In the genomic region with DNA sequence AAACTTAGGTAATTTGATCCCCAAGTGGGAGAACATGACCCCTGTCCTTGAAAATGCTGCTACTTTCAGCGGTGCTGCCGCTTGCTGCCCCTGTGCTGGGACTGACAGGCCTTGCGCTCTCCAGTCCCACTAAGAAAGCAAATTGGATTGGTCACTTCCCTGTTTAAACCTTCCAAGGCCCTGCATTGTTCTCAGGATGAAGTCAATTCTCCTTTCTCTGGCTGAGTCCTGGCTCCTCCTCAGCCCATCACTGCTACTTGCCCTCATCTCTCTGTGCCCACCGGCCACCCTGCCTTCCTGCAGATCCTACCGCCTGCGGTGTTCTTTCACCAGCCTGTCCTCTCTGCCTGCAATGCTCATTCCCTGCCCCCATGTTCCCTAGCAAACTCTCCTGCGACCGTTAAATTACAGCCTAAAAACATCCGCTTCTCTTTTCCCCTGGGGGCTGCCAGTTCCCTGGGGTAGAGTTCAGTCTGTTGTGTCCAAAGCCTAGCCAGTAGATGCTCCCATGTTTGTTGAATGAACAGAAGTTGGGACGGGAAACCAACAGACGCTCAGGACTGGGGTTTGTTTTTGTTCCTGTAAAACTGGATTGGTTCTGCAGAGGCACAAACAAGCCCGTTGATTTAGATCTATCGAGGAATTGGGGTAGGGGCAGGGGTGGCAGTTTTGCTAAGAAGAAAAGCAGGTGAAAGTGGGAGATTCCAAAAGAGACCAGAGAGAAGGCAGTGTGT, we compare ENCODE assay signal across 8 cellular contexts.
DNase-seq lines count a peak whose midpoint lies in the region; ATAC-seq and TF ChIP-seq lines count a peak whose summit lies in the region.

No MANE protein-coding gene starts in this region.

- WGBS in psoas muscle, 3 donors = 54 to 61% (median 56%) methylated on average over 13 of the region's 13 CpGs

- H3K27ac ChIP-seq in ACC112 (ENCODE audit: low read depth, low read length) = peak overlapping the region; percentile 100
- peak overlapping the region; percentile 11 for H3K27ac ChIP-seq in foreskin keratinocyte
- no peak overlapping the region for H3K27ac ChIP-seq in psoas muscle

- peak overlapping the region; percentile 6 for H3K9ac ChIP-seq in NT2/D1 (ENCODE audit: insufficient read length, low read depth)

- H3K36me3 ChIP-seq in ACC112 (ENCODE audit: insufficient read depth, low read length) (no peaks in the 10 kb centered on the region), NT2/D1 (ENCODE audit: insufficient read depth, insufficient read length, low read length) (no peaks in the 10 kb centered on the region), psoas muscle (ENCODE audit: insufficient read depth in 1 of 2, low read depth in 1 of 2) (no peaks in the 10 kb centered on the region)

- ATAC-seq in GM19395 (IDR thresholded peaks at IDR 0.05; ENCODE audit: unreplicated experiment) = peak; percentile 18
- no peak for ATAC-seq in foreskin keratinocyte
- ATAC-seq in psoas muscle = no peak
- ATAC-seq in sciatic nerve = no peak
- ATAC-seq in HG03571 (IDR thresholded peaks at IDR 0.05; ENCODE audit: unreplicated experiment) = no peak

- H3K27me3 ChIP-seq in ACC112 (ENCODE audit: insufficient read depth, low read length) (no peaks in the 10 kb centered on the region), NT2/D1 (ENCODE audit: insufficient read depth, insufficient read length) (no peaks in the 10 kb centered on the region), foreskin keratinocyte (no peaks in the 10 kb centered on the region), psoas muscle (ENCODE audit: insufficient read depth in 3 of 3, low read length in 2 of 3) (no peaks in the 10 kb centered on the region)

- TF ChIP-seq CTCF in foreskin keratinocyte (conservative IDR thresholded peaks at IDR 0.05) (no peak), psoas muscle (IDR thresholded peaks at IDR 0.05) (no peak)

- no peak overlapping the region for H2AFZ ChIP-seq in ACC112 (ENCODE audit: low read length, unreplicated experiment)

- no peak for DNase-seq in NT2/D1 (ENCODE audit: low read depth, low spot score)
- no peak for DNase-seq in foreskin keratinocyte
- DNase-seq in psoas muscle = no peak
- DNase-seq in activated CD4-positive, alpha-beta T cell treated with anti-CD3 and anti-CD28 coated beads, Interleukin-2, amount 50 U/mL, for 1 hour = no peak
- DNase-seq in sciatic nerve (ENCODE audit: low spot score) = no peak

- peaks cover 95% of the 10 kb centered on the region for H3K4me1 ChIP-seq in ACC112 (ENCODE audit: control insufficient read depth, insufficient read depth, low read length, unreplicated experiment)
- peaks cover 11% of the 10 kb centered on the region for H3K4me1 ChIP-seq in NT2/D1 (ENCODE audit: insufficient read depth, insufficient read length)
- H3K4me1 ChIP-seq in foreskin keratinocyte = peaks cover 46% of the 10 kb centered on the region
- H3K4me1 ChIP-seq in psoas muscle = peaks cover 19% of the 10 kb centered on the region

- no peaks in the 10 kb centered on the region for H3K9me3 ChIP-seq in NT2/D1 (ENCODE audit: insufficient read depth, low read length)
- no peaks in the 10 kb centered on the region for H3K9me3 ChIP-seq in psoas muscle

- intact Hi-C loops in psoas muscle (cut with DNase I) = no loop called here
- intact Hi-C loops in sciatic nerve (cut with DNase I) = no loop called here

- H3K79me2 ChIP-seq in ACC112 (ENCODE audit: control insufficient read depth, insufficient read depth, low read length, unreplicated experiment) = peaks cover 78% of the 10 kb centered on the region

- H3K4me3 ChIP-seq in ACC112 (ENCODE audit: low read depth, low read length) (no peak overlapping the region), NT2/D1 (ENCODE audit: insufficient read length, low read depth) (no peak overlapping the region), psoas muscle (peak overlapping the region; percentile 48)
